1 cellular context compared by ENCODE assay signal in the genomic region with DNA sequence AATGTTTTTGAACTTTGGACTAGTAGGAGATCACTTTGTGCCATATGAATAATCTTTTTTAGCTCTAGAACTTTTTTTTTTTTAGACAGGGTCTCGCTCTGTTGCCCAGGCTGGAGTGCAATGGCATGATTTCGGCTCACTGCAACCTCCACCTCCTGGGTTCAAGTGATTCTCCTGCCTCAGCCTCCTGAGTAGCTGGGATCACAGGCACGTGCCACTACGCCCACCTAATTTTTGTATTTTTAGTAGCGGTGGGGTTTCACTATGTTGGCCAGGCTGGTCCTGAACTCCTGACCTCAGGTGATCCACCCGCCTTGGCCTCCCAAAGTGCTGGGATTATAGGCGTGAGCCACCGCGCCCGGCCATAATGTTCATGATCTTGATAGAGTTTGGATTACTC. TPM values are rescaled to one million over a fixed set of nuclear protein-coding genes. Genes with fewer than 3 reads are reported as not detected.
"Had no signal": no experiment of that assay in that cellular context is flagged by ENCODE, and none has a peak within 500 bp of the region (broad histone marks: within the 10 kb centered on the region; RNA-seq: fewer than 3 reads in every experiment).

No MANE protein-coding gene starts in this region.

RNA-seq across cellular contexts. Expression of gene MLKL, which starts 31.8 kb away (rescaled TPM):
- total RNA-seq: mesothelial cell of epicardium had no signal
